In genomic region chr12:113899042-113899843, GRCh38 we compare ENCODE assay signal across 14 cellular contexts.
A peak's percentile ranks its signal among the peaks of the same experiment; 100 is the strongest.
DNase-seq lines count a peak whose midpoint lies in the region; ATAC-seq, FAIRE-seq and TF ChIP-seq lines count a peak whose summit lies in the region.
"Had no signal": no experiment of that assay in that cellular context is flagged by ENCODE, and none has a peak within 500 bp of the region (broad histone marks: within the 10 kb centered on the region; RNA-seq: fewer than 3 reads in every experiment).

No MANE protein-coding gene starts in this region.

- no peaks in the 10 kb centered on the region for H3K4me1 ChIP-seq in aorta (ENCODE audit: control insufficient read depth in 1 of 2, insufficient read depth in 2 of 2, low read length in 2 of 2)
- H3K4me1 ChIP-seq in prostate gland (replicated peaks), result no peaks in the 10 kb centered on the region

- H3K27me3 ChIP-seq in bronchial epithelial cell (ENCODE audit: control insufficient read depth, insufficient read depth, low read length) (no peaks in the 10 kb centered on the region), aorta (ENCODE audit: control insufficient read depth in 1 of 2, insufficient read depth in 2 of 2, low read length in 1 of 2) (no peaks in the 10 kb centered on the region), prostate gland (replicated peaks; ENCODE audit: insufficient read depth) (no peaks in the 10 kb centered on the region)

- peaks cover 17% of the 10 kb centered on the region for H3K4me1 Mint-ChIP-seq in nephron
- H3K4me1 Mint-ChIP-seq: IgD-negative memory B cell had no signal

- TF ChIP-seq CTCF in bronchial epithelial cell (IDR thresholded peaks at IDR 0.05; ENCODE audit: insufficient read depth, low read length, severe bottlenecking), result no peak
- TF ChIP-seq CTCF in nephron (IDR thresholded peaks at IDR 0.05; ENCODE audit: unreplicated experiment in 3 of 3), result no peak
- no peak for TF ChIP-seq CTCF in prostate gland (IDR thresholded peaks at IDR 0.05)

- peaks cover 8% of the 10 kb centered on the region for H3K27me3 Mint-ChIP-seq in nephron (ENCODE audit: low read depth)
- H3K27me3 Mint-ChIP-seq: IgD-negative memory B cell had no signal

- no peak for TF ChIP-seq POLR2A in prostate gland (IDR thresholded peaks at IDR 0.05)

- no peaks in the 10 kb centered on the region for H3K9me3 Mint-ChIP-seq in nephron
- H3K9me3 Mint-ChIP-seq: IgD-negative memory B cell had no signal

- H3K4me3 ChIP-seq in bronchial epithelial cell (ENCODE audit: low read depth, low read length) (peak overlapping the region; percentile 1), aorta (ENCODE audit: low read length in 2 of 2) (no peak overlapping the region), prostate gland (no peak overlapping the region)
- H3K4me3 ChIP-seq: SK-N-MC had no signal

- peaks cover 18% of the 10 kb centered on the region for H3K36me3 Mint-ChIP-seq in nephron (ENCODE audit: low read depth)

- H3K27ac Mint-ChIP-seq in nephron, result peak overlapping the region; percentile 90 to 99 (median 95)

- intact Hi-C loops in aorta (cut with DNase I), result no loop called here
- intact Hi-C loops in prostate gland (cut with DNase I), result no loop called here

- peak; percentile 67 for DNase-seq in DMS53 treated with DMSO at 0.1 percent for 48 hours (lab: John Stamatoyannopoulos, UW; ENCODE audit: unreplicated experiment)
- peak; percentile 86 for DNase-seq in NCI-H146 treated with DMSO at 0.1 percent for 48 hours (lab: John Stamatoyannopoulos, UW; ENCODE audit: unreplicated experiment)
- DNase-seq in bronchial epithelial cell (ENCODE audit: low read depth), result no peak
- DNase-seq in aorta, result no peak
- DNase-seq in NOMO-1 treated with DMSO at 0.1 percent for 48 hours (lab: John Stamatoyannopoulos, UW; ENCODE audit: unreplicated experiment), result no peak
- DNase-seq in prostate gland (ENCODE audit: low spot score), result no peak
- DNase-seq: activated effector memory CD4-positive, alpha-beta T cell treated with anti-CD3 and anti-CD28 coated beads, Interleukin-2, amount 50 U/mL, for 16 hours; NCI-H1048; stimulated activated CD4-positive, alpha-beta T cell treated with anti-CD3 and anti-CD28 coated beads, Interleukin-4, amount 100 ng/mL, for 1 hour had no signal

- peak overlapping the region; percentile 48 to 62 (median 57) for H3K4me3 Mint-ChIP-seq in nephron
- H3K4me3 Mint-ChIP-seq: IgD-negative memory B cell had no signal

- 84 to 91% methylated on average over 14 of the region's 14 CpGs for WGBS in aorta, 2 donors
- WGBS in prostate gland, result 62% methylated on average over 14 of the region's 14 CpGs

- FAIRE-seq in bronchial epithelial cell (lab: Jason Lieb, UNC), result peak; percentile 88
- FAIRE-seq: GM19239 had no signal

- H3K9me3 ChIP-seq in aorta (ENCODE audit: control insufficient read depth, low read length) (no peaks in the 10 kb centered on the region), prostate gland (no peaks in the 10 kb centered on the region)

- H3K36me3 ChIP-seq in bronchial epithelial cell (ENCODE audit: control insufficient read depth, insufficient read depth, low read length) (peaks cover 1% of the 10 kb centered on the region), aorta (ENCODE audit: control insufficient read depth in 1 of 2, insufficient read depth in 2 of 2, low read length in 1 of 2) (no peaks in the 10 kb centered on the region), prostate gland (no peaks in the 10 kb centered on the region)

- ATAC-seq in aorta (ENCODE audit: low FRiP score), result no peak

- H3K27ac ChIP-seq in aorta (ENCODE audit: low read depth in 1 of 2, low read length in 2 of 2), result no peak overlapping the region
- H3K27ac ChIP-seq in prostate gland, result peak overlapping the region in 1 of 2 donors; percentile 31
- H3K27ac ChIP-seq: SK-N-MC, VCaP had no signal

Comparison
In these comparisons a context has a peak if more than half of its experiments do, and no peak if none do; other contexts are left out.
1. DNase-seq: peak in DMS53 treated with DMSO at 0.1 percent for 48 hours (single experiment) and NCI-H146 treated with DMSO at 0.1 percent for 48 hours (single experiment); none in bronchial epithelial cell (single experiment), aorta (0 of 2), NOMO-1 treated with DMSO at 0.1 percent for 48 hours (single experiment) and prostate gland (single experiment).